Comparison of ENCODE assay signal across 8 cellular contexts in the genomic region with DNA sequence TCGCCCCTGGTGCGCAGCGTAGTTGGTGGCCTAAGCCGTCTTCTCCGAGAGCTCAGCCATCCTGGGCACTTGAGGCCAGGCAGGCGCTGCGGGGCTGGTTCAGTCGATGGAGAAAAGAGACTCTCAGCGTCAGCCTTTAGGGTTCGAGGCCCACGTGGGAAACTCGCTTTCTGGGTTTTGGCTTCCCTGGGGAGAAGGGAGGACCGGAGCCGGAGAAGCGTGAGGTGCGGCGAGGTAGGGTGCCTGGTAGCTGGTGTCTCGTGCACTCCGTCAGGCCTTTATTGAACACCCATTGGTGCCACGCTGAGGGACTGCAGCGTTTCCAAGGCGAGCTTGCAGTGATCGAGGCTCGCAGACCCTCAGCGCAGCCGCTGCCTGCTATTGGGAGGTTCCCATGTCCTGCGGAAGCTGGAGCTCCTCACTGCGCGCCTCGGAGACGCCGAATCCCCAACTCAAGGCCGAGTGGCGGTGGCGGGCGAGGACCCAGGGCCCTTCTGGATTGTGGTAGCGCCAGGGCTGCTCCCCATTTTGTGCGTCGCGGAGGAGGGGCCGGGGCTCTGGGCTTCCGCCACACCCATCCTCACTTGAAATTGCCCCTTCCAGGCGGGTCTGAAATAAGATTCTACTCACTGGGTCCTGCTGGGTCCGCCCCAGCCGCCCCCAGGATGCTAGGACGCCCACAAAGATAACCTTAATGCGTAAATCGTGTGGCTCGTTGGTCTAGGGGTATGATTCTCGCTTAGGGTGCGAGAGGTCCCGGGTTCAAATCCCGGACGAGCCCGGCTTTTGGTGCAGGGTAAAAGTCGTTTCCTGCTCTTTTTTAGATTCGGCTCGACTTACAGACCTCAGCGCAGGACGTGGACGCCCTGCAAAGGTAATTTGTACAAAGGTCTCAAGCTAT. TPM values are rescaled to one million over a fixed set of nuclear protein-coding genes. Genes with fewer than 3 reads are reported as not detected.
DNase-seq lines count a peak whose midpoint lies in the region; ATAC-seq and TF ChIP-seq lines count a peak whose summit lies in the region.

No MANE protein-coding gene starts in this region.

- peak; percentile 50 for DNase-seq in DMS53 treated with DMSO at 0.1 percent for 48 hours (lab: John Stamatoyannopoulos, UW; ENCODE audit: unreplicated experiment)
- peak; percentile 90 for DNase-seq in HT1080 (ENCODE audit: low read depth)
- peak; percentile 55 for DNase-seq in activated CD4-positive, CD25-positive, alpha-beta regulatory T cell treated with anti-CD3 and anti-CD28 coated beads, Interleukin-2, amount 50 U/mL, for 72 hours
- no peak for DNase-seq in esophagus squamous epithelium (lab: John Stamatoyannopoulos, UW)
- peak; percentile 74 for DNase-seq in retina
- no peak for DNase-seq in T1000 (lab: John Stamatoyannopoulos, UW)
- no peak for DNase-seq in mesenteric fat pad (ENCODE audit: low spot score)

- no peak for TF ChIP-seq POLR2A in esophagus squamous epithelium (IDR thresholded peaks at IDR 0.05)

- no peaks in the 10 kb centered on the region for H3K36me3 ChIP-seq in esophagus squamous epithelium

- H3K4me1 ChIP-seq in esophagus squamous epithelium = peaks cover 16 to 39% (median 16%) of the 10 kb centered on the region in 3 donors

- 0 to 4% methylated on average over 8 to 24 of the region's 61 CpGs for WGBS in esophagus squamous epithelium, 2 donors

- peaks cover 0 to 7% (median 0%) of the 10 kb centered on the region in 3 donors for H3K9me3 ChIP-seq in esophagus squamous epithelium

- no peak for ATAC-seq in HG02759 (IDR thresholded peaks at IDR 0.05; ENCODE audit: unreplicated experiment)

- H3K27me3 ChIP-seq in esophagus squamous epithelium = peaks cover 9 to 100% (median 57%) of the 10 kb centered on the region in 4 donors

- peak overlapping the region; percentile 20 to 55 (median 26) for H3K4me3 ChIP-seq in esophagus squamous epithelium

- intact Hi-C loops in esophagus squamous epithelium (cut with DNase I) = no loop called here

- no peak overlapping the region for H3K27ac ChIP-seq in esophagus squamous epithelium

- TF ChIP-seq CTCF in esophagus squamous epithelium (IDR thresholded peaks at IDR 0.05) = no peak

RNA-seq across cellular contexts. Expression of a gene that starts 1.2 kb away (rescaled TPM):
- not detected in 2 replicates for total RNA-seq in HT1080 (2014; rRNA removed; shearing (Covaris generic))
- polyA plus RNA-seq in HT1080 (2015; cell fraction: cytosol; rRNA removed) = not detected in 2 replicates
- polyA plus RNA-seq in HT1080 (2015; cell fraction: nucleus; rRNA removed) = 0.35 TPM in 1 of 2 replicates, not detected in the other
- total RNA-seq in esophagus squamous epithelium (not detected), mesenteric fat pad (not detected)

RNA-seq across cellular contexts. Expression of a gene that starts 45.8 kb away (rescaled TPM):
- total RNA-seq in HT1080 (2014; rRNA removed; shearing (Covaris generic)) = 12.5 and 13.2 TPM in 2 replicates
- polyA plus RNA-seq in HT1080 (2015; cell fraction: cytosol; rRNA removed) = 6.5 and 7.2 TPM in 2 replicates
- polyA plus RNA-seq in HT1080 (2015; cell fraction: nucleus; rRNA removed) = 18.6 and 21.2 TPM in 2 replicates
- total RNA-seq in esophagus squamous epithelium (10 to 100 TPM in 1 of 4 donors, 1 to 10 TPM in 3; 4.3 to 10.1 (median 4.6) TPM), mesenteric fat pad (8.4 TPM)

RNA-seq across cellular contexts. Expression of a gene that starts 54.3 kb away (rescaled TPM):
- 3.8 and 4.6 TPM in 2 replicates for total RNA-seq in HT1080 (2014; rRNA removed; shearing (Covaris generic))
- polyA plus RNA-seq in HT1080 (2015; cell fraction: cytosol; rRNA removed) = 9.6 and 9.9 TPM in 2 replicates
- polyA plus RNA-seq in HT1080 (2015; cell fraction: nucleus; rRNA removed) = 6.5 and 8.4 TPM in 2 replicates
- total RNA-seq in esophagus squamous epithelium (10 to 100 TPM in 1 of 4 donors, 1 to 10 TPM in 3; 3.9 to 14.3 (median 6.4) TPM), mesenteric fat pad (6.0 TPM)

Comparison
In these comparisons a context has a peak if more than half of its experiments do, and no peak if none do; other contexts are left out.
1. DNase-seq: peak in DMS53 treated with DMSO at 0.1 percent for 48 hours (single experiment), HT1080 (single experiment), activated CD4-positive, CD25-positive, alpha-beta regulatory T cell treated with anti-CD3 and anti-CD28 coated beads, Interleukin-2, amount 50 U/mL, for 72 hours (single experiment) and retina (single experiment); none in esophagus squamous epithelium (single experiment), T1000 (single experiment) and mesenteric fat pad (single experiment).